In the genomic region with DNA sequence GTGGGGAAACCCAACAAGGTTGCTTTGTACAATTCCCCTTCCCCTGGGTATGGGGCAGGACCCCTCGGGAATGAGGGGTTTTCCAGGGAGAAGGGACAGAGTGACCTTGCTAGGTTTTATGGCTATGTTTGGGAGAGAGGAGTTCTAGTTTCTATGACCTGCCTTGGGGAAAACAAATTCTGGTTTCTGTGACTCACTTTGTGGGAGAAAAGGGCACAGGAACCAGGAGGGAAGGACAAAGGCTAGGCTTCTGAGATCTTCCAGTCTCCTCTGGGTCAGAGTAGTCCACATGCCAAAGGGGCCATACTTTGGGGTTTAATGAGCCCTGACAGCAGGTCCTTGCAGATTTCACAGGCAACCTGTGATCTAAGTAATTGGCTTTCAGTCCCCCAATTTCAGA, we compare ENCODE assay signal across 31 cellular contexts. TPM values are rescaled to one million over a fixed set of nuclear protein-coding genes. Genes with fewer than 3 reads are reported as not detected.
"Had no signal": no experiment of that assay in that cellular context is flagged by ENCODE, and none has a peak within 500 bp of the region (broad histone marks: within the 10 kb centered on the region; RNA-seq: fewer than 3 reads in every experiment).

No MANE protein-coding gene starts in this region.

- H3K27ac ChIP-seq: ascending aorta, brain microvascular endothelial cell, esophagus muscularis mucosa, left ventricle myocardium inferior, thyroid gland, upper lobe of left lung, vagina, VCaP had no signal

- H3K36me3 ChIP-seq: thyroid gland had no signal

- H3K9me3 ChIP-seq: ascending aorta, esophagus muscularis mucosa, left ventricle myocardium inferior, thyroid gland, upper lobe of left lung, vagina had no signal

- H3K4me3 ChIP-seq: ascending aorta, esophagus muscularis mucosa, left ventricle myocardium inferior, lung, thyroid gland, upper lobe of left lung, vagina had no signal

- H3K4me3 Mint-ChIP-seq: activated naive CD8-positive, alpha-beta T cell treated with anti-CD3 and anti-CD28 coated beads, Interleukin-2, amount 10 ng/mL, durations not matched to agents 7 days and 5 days; nephron; stimulated activated effector memory CD8-positive, alpha-beta T cell treated with anti-CD3 and anti-CD28 coated beads, Interleukin-12 subunit alpha, Interleukin-12 subunit beta, amount 100 ng/mL, for 72 hours; stimulated activated naive CD8-positive, alpha-beta T cell treated with anti-CD3 and anti-CD28 coated beads, Interleukin-15, amount 100 ng/mL, for 72 hours; T-helper 2 cell treated with Interferon-gamma antibody and Interleukin-4, amounts not matched to agents 5 μg/mL and 100 μg/mL, for 36 hours had no signal

- H3K4me1 Mint-ChIP-seq: stimulated activated effector memory CD8-positive, alpha-beta T cell treated with anti-CD3 and anti-CD28 coated beads, Interleukin-12 subunit alpha, Interleukin-12 subunit beta, amount 100 ng/mL, for 72 hours; stimulated activated naive CD8-positive, alpha-beta T cell treated with anti-CD3 and anti-CD28 coated beads, Interleukin-15, amount 100 ng/mL, for 72 hours had no signal

- H3K27ac Mint-ChIP-seq: activated naive CD8-positive, alpha-beta T cell treated with anti-CD3 and anti-CD28 coated beads, Interleukin-2, amount 10 ng/mL, durations not matched to agents 7 days and 5 days; nephron; progenitor cell of endocrine pancreas; stimulated activated effector memory CD8-positive, alpha-beta T cell treated with anti-CD3 and anti-CD28 coated beads, Interleukin-12 subunit alpha, Interleukin-12 subunit beta, amount 100 ng/mL, for 72 hours; stimulated activated naive CD8-positive, alpha-beta T cell treated with anti-CD3 and anti-CD28 coated beads, Interleukin-15, amount 100 ng/mL, for 72 hours; T-helper 2 cell treated with Interferon-gamma antibody and Interleukin-4, amounts not matched to agents 5 μg/mL and 100 μg/mL, for 36 hours had no signal

- H3K9me3 Mint-ChIP-seq: activated naive CD8-positive, alpha-beta T cell treated with anti-CD3 and anti-CD28 coated beads, Interleukin-2, amount 10 ng/mL, durations not matched to agents 7 days and 5 days; nephron; stimulated activated effector memory CD8-positive, alpha-beta T cell treated with anti-CD3 and anti-CD28 coated beads, Interleukin-12 subunit alpha, Interleukin-12 subunit beta, amount 100 ng/mL, for 72 hours; stimulated activated naive CD8-positive, alpha-beta T cell treated with anti-CD3 and anti-CD28 coated beads, Interleukin-15, amount 100 ng/mL, for 72 hours; T-helper 2 cell treated with Interferon-gamma antibody and Interleukin-4, amounts not matched to agents 5 μg/mL and 100 μg/mL, for 36 hours had no signal

- H3K36me3 Mint-ChIP-seq: activated naive CD8-positive, alpha-beta T cell treated with anti-CD3 and anti-CD28 coated beads, Interleukin-2, amount 10 ng/mL, durations not matched to agents 7 days and 5 days had no signal

- H3K27me3 ChIP-seq: ascending aorta, thyroid gland, vagina had no signal

- DNase-seq: activated CD4-positive, alpha-beta T cell treated with anti-CD3 and anti-CD28 coated beads for 4 hours; activated CD4-positive, alpha-beta T cell treated with anti-CD3 and anti-CD28 coated beads, Interleukin-2, amount 50 U/mL, for 4 hours; activated CD8-positive, alpha-beta memory T cell treated with anti-CD3 and anti-CD28 coated beads for 24 hours; activated effector memory CD4-positive, alpha-beta T cell treated with Interleukin-2 at 50 U/mL for 16 hours; activated naive CD4-positive, alpha-beta T cell treated with Interleukin-2 at 50 U/mL for 16 hours; activated naive CD8-positive, alpha-beta T cell treated with anti-CD3 and anti-CD28 coated beads, Interleukin-2, amount 10 ng/mL, durations not matched to agents 7 days and 5 days; brain microvascular endothelial cell; central memory CD4-positive, alpha-beta T cell; dermis blood vessel endothelial cell; effector CD4-positive, alpha-beta T cell; foreskin melanocyte; kidney glomerular epithelial cell; left ventricle myocardium inferior; retina; small intestine; stimulated activated CD4-positive, alpha-beta T cell treated with anti-CD3 and anti-CD28 coated beads, Interleukin-4, amount 100 ng/mL, for 24 hours; stimulated activated naive CD8-positive, alpha-beta T cell treated with anti-CD3 and anti-CD28 coated beads, Interleukin-15, amount 100 ng/mL, for 72 hours; substantia nigra; T-helper 1 cell; upper lobe of left lung had no signal

RNA-seq across cellular contexts. Expression of gene PTGER3, which starts 5.5 kb away (rescaled TPM):
- total RNA-seq: dermis blood vessel endothelial cell, osteocyte had no signal
